In genomic region chr2:70190086-70190412, GRCh38 we compare ENCODE assay signal across 8 cellular contexts. TPM values are rescaled to one million over a fixed set of nuclear protein-coding genes. Genes with fewer than 3 reads are reported as not detected.
DNase-seq lines count a peak whose midpoint lies in the region; ATAC-seq, FAIRE-seq and TF ChIP-seq lines count a peak whose summit lies in the region.

No MANE protein-coding gene starts in this region.

- no peak for TF ChIP-seq EP300 in GM12878 (IDR thresholded peaks at IDR 0.05; ENCODE audit: borderline replicate concordance in 1 of 2, control insufficient read depth in 1 of 2, low read depth in 2 of 2, low read length in 2 of 2)

- H3K27ac ChIP-seq in GM12878 (ENCODE audit: control insufficient read depth, insufficient read depth) (peak overlapping the region; percentile 88), iPS-20b (ENCODE audit: low read length) (peak overlapping the region; percentile 67)

- H3K9ac ChIP-seq in GM12878 (ENCODE audit: control insufficient read depth, insufficient read depth, low read length) (peak overlapping the region; percentile 85), iPS-20b (ENCODE audit: low read depth, low read length) (peak overlapping the region; percentile 98)

- peak overlapping the region; percentile 76 for H3K4me2 ChIP-seq in GM12878 (ENCODE audit: control insufficient read depth, insufficient read depth)

- 0% methylated on average over 8 of the region's 8 CpGs for WGBS in GM12878 (ENCODE audit: insufficient coverage, insufficient replicate concordance, low lambda C conversion rate, missing lambda C conversion rate)

- intact Hi-C loops in activated CD4-positive, alpha-beta T cell treated with anti-CD3 and anti-CD28 coated beads, Interleukin-2, amount 10 ng/mL, durations not matched to agents 24 days and 14 days (cut with micrococcal nuclease), result loop anchor here (1.0 to 2.0 kb wide), 6 partner anchors 48 to 276 kb away; partner anchors contain the start of genes PCYOX1 and SNRPG
- intact Hi-C loops in GM12878 (cut with micrococcal nuclease; ENCODE audit: unreplicated experiment), result loop anchor here (1.0 to 2.0 kb wide), 5 partner anchors 29 to 275 kb away; partner anchors contain the start of genes MXD1, PCBP1 and TIA1

- CTCF ChIA-PET in GM12878 (lab: Yijun Ruan, JAX), result interaction anchor here (1.5 to 4.5 kb wide), 4 partner anchors 9 to 277 kb away, joined by 6 to 25 read pairs (median 8); partner anchors contain the start of genes MXD1 and SNRPG

- ATAC-seq in HG02642 (IDR thresholded peaks at IDR 0.05; ENCODE audit: poor library complexity, unreplicated experiment) (peak; percentile 22), GM12878 (peak; percentile 44)

- RAD21 ChIA-PET in GM12878 (lab: Charles Lee; ENCODE audit: unreplicated experiment), result interaction anchor here (1.0 to 4.4 kb wide), 7 partner anchors 8 to 297 kb away, joined by 3 to 27 read pairs (median 11); partner anchors contain the start of genes MXD1, SNRNP27 and SNRPG

- peak; percentile 18 for FAIRE-seq in GM12878 (lab: Jason Lieb, UNC)

- H3K4me3 Mint-ChIP-seq in activated CD4-positive, alpha-beta T cell treated with anti-CD3 and anti-CD28 coated beads, Interleukin-2, amount 10 ng/mL, durations not matched to agents 24 days and 14 days, result peak overlapping the region; percentile 92

- H3K79me2 ChIP-seq in GM12878 (ENCODE audit: control insufficient read depth, insufficient read depth, low read length), result peaks cover 5% of the 10 kb centered on the region

- no peak for TF ChIP-seq CTCF in GM12878 (IDR thresholded peaks at IDR 0.05 in 2 of 3, conservative IDR thresholded peaks at IDR 0.05 in 1 of 3; ENCODE audit: control insufficient read depth in 2 of 3, extremely low read depth in 1 of 3, insufficient read depth in 1 of 3, low read depth in 3 of 3, low read length in 3 of 3)

- no peak for TF ChIP-seq RAD21 in GM12878 (IDR thresholded peaks at IDR 0.05; ENCODE audit: insufficient read depth, low read depth, low read length)

- H3K36me3 ChIP-seq in GM12878 (ENCODE audit: control insufficient read depth in 2 of 2, insufficient read depth in 2 of 2, low read length in 1 of 2) (no peaks in the 10 kb centered on the region), iPS-20b (ENCODE audit: insufficient read depth, low read depth, low read length) (no peaks in the 10 kb centered on the region)

- peaks cover 21% of the 10 kb centered on the region for H3K4me1 Mint-ChIP-seq in activated CD4-positive, alpha-beta T cell treated with anti-CD3 and anti-CD28 coated beads, Interleukin-2, amount 10 ng/mL, durations not matched to agents 24 days and 14 days

- H3K4me3 ChIP-seq in GM12878, result peak overlapping the region; percentile 72
- H3K4me3 ChIP-seq in iPS-20b (ENCODE audit: low read length), result peak overlapping the region; percentile 100

- H3K36me3 Mint-ChIP-seq in activated CD4-positive, alpha-beta T cell treated with anti-CD3 and anti-CD28 coated beads, Interleukin-2, amount 10 ng/mL, durations not matched to agents 24 days and 14 days (ENCODE audit: low read depth), result peaks cover 12% of the 10 kb centered on the region

- H3K4me1 ChIP-seq in GM12878 (ENCODE audit: control insufficient read depth, insufficient read depth, low read length) (no peaks in the 10 kb centered on the region; the same call in 1 of the 2 replicates), iPS-20b (ENCODE audit: insufficient read depth, low read length) (no peaks in the 10 kb centered on the region; the same call in 1 of the 2 replicates)

- no peaks in the 10 kb centered on the region for H3K27me3 ChIP-seq in GM12878 (replicated peaks in 1 of 2; ENCODE audit: control insufficient read depth in 2 of 2, insufficient read depth in 2 of 2, low read length in 1 of 2)
- no peaks in the 10 kb centered on the region for H3K27me3 ChIP-seq in iPS-20b (ENCODE audit: insufficient read depth, low read length)

- DNase-seq in activated CD4-positive, alpha-beta T cell treated with anti-CD3 and anti-CD28 coated beads, Interleukin-2, amount 10 ng/mL, durations not matched to agents 24 days and 14 days, result no peak
- no peak for DNase-seq in activated CD4-positive, alpha-beta T cell treated with anti-CD3 and anti-CD28 coated beads, Interleukin-2, amount 50 U/mL, for 1 hour
- DNase-seq in NCI-H69 (lab: John Stamatoyannopoulos, UW), result peak; percentile 52
- DNase-seq in GM12878 (ENCODE audit: low read depth, low spot score), result no peak
- peak in 2 of 3 donors; percentile 8 to 13 for DNase-seq in stimulated activated CD4-positive, alpha-beta T cell treated with anti-CD3 and anti-CD28 coated beads, TNF-alpha, amount 100 ng/mL, for 1 hour (ENCODE audit: low read depth in 3 of 3, low spot score in 1 of 3)
- DNase-seq in NCI-H187 treated with DMSO at 0.1 percent for 48 hours (lab: John Stamatoyannopoulos, UW), result no peak

- TSS peak; percentile 93 for BruUV-seq in GM12878 (replicated peaks; lab: Mats Ljungman, UMichigan)

- peak overlapping the region; percentile 53 for H2AFZ ChIP-seq in GM12878 (ENCODE audit: control insufficient read depth, low read depth, low read length)

- H4K20me1 ChIP-seq in GM12878 (ENCODE audit: control insufficient read depth, insufficient read depth), result no peaks in the 10 kb centered on the region

- H3K9me3 ChIP-seq in GM12878 (replicated peaks; ENCODE audit: control insufficient read depth, insufficient read depth, low read length) (no peaks in the 10 kb centered on the region), iPS-20b (ENCODE audit: insufficient read depth, low read depth, low read length) (no peaks in the 10 kb centered on the region)

- POLR2A ChIA-PET in GM12878 (lab: Charles Lee), result interaction anchor here (1.2 to 3.2 kb wide), 6 partner anchors 8 to 295 kb away, joined by 4 to 26 read pairs (median 6); partner anchors contain the start of gene TIA1

- in situ Hi-C loops in GM12878 (cut with MboI), result no loop called here

- TF ChIP-seq POLR2A in GM12878 (IDR thresholded peaks at IDR 0.05; ENCODE audit: low read depth, low read length), result no peak

- H3K27ac Mint-ChIP-seq in activated CD4-positive, alpha-beta T cell treated with anti-CD3 and anti-CD28 coated beads, Interleukin-2, amount 10 ng/mL, durations not matched to agents 24 days and 14 days, result peak overlapping the region; percentile 100

- H3K9me3 Mint-ChIP-seq in activated CD4-positive, alpha-beta T cell treated with anti-CD3 and anti-CD28 coated beads, Interleukin-2, amount 10 ng/mL, durations not matched to agents 24 days and 14 days, result no peaks in the 10 kb centered on the region

- H3K27me3 Mint-ChIP-seq in activated CD4-positive, alpha-beta T cell treated with anti-CD3 and anti-CD28 coated beads, Interleukin-2, amount 10 ng/mL, durations not matched to agents 24 days and 14 days, result peaks cover 2% of the 10 kb centered on the region

- SMC1A ChIA-PET in GM12878 (lab: Charles Lee; ENCODE audit: uncharacterized antibody, unreplicated experiment), result interaction anchor here (0.8 to 3.8 kb wide), 7 partner anchors 9 to 277 kb away, joined by 3 to 25 read pairs (median 7); partner anchors contain the start of gene SNRPG

TF ChIP-seq in GM12878, 131 proteins besides CTCF, POLR2A, EP300 and RAD21 (continues in another document):
- TF ChIP-seq YBX1 (IDR thresholded peaks at IDR 0.05), result no peak
- TF ChIP-seq CHD2 (IDR thresholded peaks at IDR 0.05; ENCODE audit: borderline replicate concordance, low read depth, low read length), result no peak
- TF ChIP-seq TCF3 (IDR thresholded peaks at IDR 0.05; ENCODE audit: borderline replicate concordance, insufficient read depth, low read depth, low read length), result no peak
- no peak for TF ChIP-seq NR2C2 (IDR thresholded peaks at IDR 0.05; ENCODE audit: borderline replicate concordance, control insufficient read depth, insufficient read length, low read depth)
- 0 out of 2 replicates have a peak, but pooled peaks have one; percentile 62 for TF ChIP-seq PAX8 (IDR thresholded peaks at IDR 0.05)
- no peak for TF ChIP-seq IKZF2 (IDR thresholded peaks at IDR 0.05)

RNA-seq across cellular contexts. Expression of gene C2orf42, which starts 0.8 kb away (rescaled TPM):
- total RNA-seq in activated CD4-positive, alpha-beta T cell treated with anti-CD3 and anti-CD28 coated beads, Interleukin-2, amount 10 ng/mL, durations not matched to agents 24 days and 14 days, result 18.5 and 19.6 TPM in 2 replicates
- total RNA-seq in GM12878 (2013; cell fraction: nucleolus; rRNA removed), result 31.6 and 43.1 TPM in 2 replicates
- total RNA-seq in GM12878 (2014; rRNA removed) (14.2 and 16.9 TPM in 2 replicates), GM12878 (2014; rRNA removed; fragmentation: Illumina TruSeq; extraction: Trizol) (11.4 and 12.0 TPM in 2 replicates), GM12878 (2021) (13.0 and 16.6 TPM in 2 replicates)
- 4.0 TPM for polyA plus RNA-seq in GM12878 (2011; ENCODE audit: low read depth)
- polyA plus RNA-seq in GM12878 (2011; rRNA removed) (10.0 and 11.1 TPM in 2 replicates), GM12878 (2014; fragmentation: Illumina TruSeq; extraction: Trizol) (11.6 and 13.4 TPM in 2 replicates), GM12878 (2014; fragmentation: Nextera tagmentation; extraction: Ambion mirVana) (1 to 10 TPM; 5.5 to 7.3 TPM), GM12878 (2014; rRNA removed) (10.3 and 13.2 TPM in 2 replicates), GM12878 (2016; fragmentation: Nextera tagmentation; extraction: Ambion mirVana) (10 to 100 TPM; 17.3 to 19.8 TPM)
- 8.8 and 10.2 TPM in 2 replicates for polyA plus RNA-seq in GM12878 (2011; cell fraction: cytosol; rRNA removed)
- polyA plus RNA-seq in GM12878 (2011; cell fraction: nucleus; rRNA removed), result 17.4 and 18.8 TPM in 2 replicates
- polyA plus RNA-seq in GM12878 (2012), result 6.2 and 9.2 TPM in 2 replicates
- 53.6 and 54.5 TPM in 2 replicates for polyA minus RNA-seq in GM12878 (2011; rRNA and poly(A)+ RNA removed)
- 12.6 and 16.2 TPM in 2 replicates for polyA minus RNA-seq in GM12878 (2011; cell fraction: cytosol; rRNA and poly(A)+ RNA removed)
- polyA minus RNA-seq in GM12878 (2011; cell fraction: nucleus; rRNA and poly(A)+ RNA removed), result 22.2 and 31.8 TPM in 2 replicates

RNA-seq across cellular contexts. Expression of gene TIA1, which starts 58.4 kb away (rescaled TPM):
- total RNA-seq in activated CD4-positive, alpha-beta T cell treated with anti-CD3 and anti-CD28 coated beads, Interleukin-2, amount 10 ng/mL, durations not matched to agents 24 days and 14 days, result 104 and 105 TPM in 2 replicates
- 465 and 468 TPM in 2 replicates for total RNA-seq in GM12878 (2013; cell fraction: nucleolus; rRNA removed)
- 60.8 and 84.2 TPM in 2 replicates for total RNA-seq in GM12878 (2014; rRNA removed)
- 68.4 and 69.2 TPM in 2 replicates for total RNA-seq in GM12878 (2014; rRNA removed; fragmentation: Illumina TruSeq; extraction: Trizol)
- total RNA-seq in GM12878 (2021), result 81.0 and 87.4 TPM in 2 replicates
- 27.2 TPM for polyA plus RNA-seq in GM12878 (2011; ENCODE audit: low read depth)
- polyA plus RNA-seq in GM12878 (2011; rRNA removed), result 155 and 223 TPM in 2 replicates
- 45.7 and 66.1 TPM in 2 replicates for polyA plus RNA-seq in GM12878 (2011; cell fraction: cytosol; rRNA removed)
- polyA plus RNA-seq in GM12878 (2011; cell fraction: nucleus; rRNA removed), result 284 and 429 TPM in 2 replicates
- polyA plus RNA-seq in GM12878 (2012), result 30.2 and 57.7 TPM in 2 replicates
- 65.7 and 69.7 TPM in 2 replicates for polyA plus RNA-seq in GM12878 (2014; fragmentation: Illumina TruSeq; extraction: Trizol)
- 10 to 100 TPM; 21.5 to 23.2 TPM for polyA plus RNA-seq in GM12878 (2014; fragmentation: Nextera tagmentation; extraction: Ambion mirVana)
- 87.5 and 100.0 TPM in 2 replicates for polyA plus RNA-seq in GM12878 (2014; rRNA removed)
- polyA plus RNA-seq in GM12878 (2016; fragmentation: Nextera tagmentation; extraction: Ambion mirVana), result 10 to 100 TPM; 62.6 to 73.6 TPM
- polyA minus RNA-seq in GM12878 (2011; rRNA and poly(A)+ RNA removed), result 74.7 and 164 TPM in 2 replicates
- 48.0 and 53.4 TPM in 2 replicates for polyA minus RNA-seq in GM12878 (2011; cell fraction: cytosol; rRNA and poly(A)+ RNA removed)
- 105 and 117 TPM in 2 replicates for polyA minus RNA-seq in GM12878 (2011; cell fraction: nucleus; rRNA and poly(A)+ RNA removed)

Comparison
In these comparisons a context has a peak if more than half of its experiments do, and no peak if none do; other contexts are left out.
1. DNase-seq: peak in NCI-H69 (single experiment) and stimulated activated CD4-positive, alpha-beta T cell treated with anti-CD3 and anti-CD28 coated beads, TNF-alpha, amount 100 ng/mL, for 1 hour (2 of 3); none in activated CD4-positive, alpha-beta T cell treated with anti-CD3 and anti-CD28 coated beads, Interleukin-2, amount 10 ng/mL, durations not matched to agents 24 days and 14 days (single experiment), activated CD4-positive, alpha-beta T cell treated with anti-CD3 and anti-CD28 coated beads, Interleukin-2, amount 50 U/mL, for 1 hour (single experiment), GM12878 (single experiment) and NCI-H187 treated with DMSO at 0.1 percent for 48 hours (single experiment).